1 cellular context compared by ENCODE assay signal in the genomic region with DNA sequence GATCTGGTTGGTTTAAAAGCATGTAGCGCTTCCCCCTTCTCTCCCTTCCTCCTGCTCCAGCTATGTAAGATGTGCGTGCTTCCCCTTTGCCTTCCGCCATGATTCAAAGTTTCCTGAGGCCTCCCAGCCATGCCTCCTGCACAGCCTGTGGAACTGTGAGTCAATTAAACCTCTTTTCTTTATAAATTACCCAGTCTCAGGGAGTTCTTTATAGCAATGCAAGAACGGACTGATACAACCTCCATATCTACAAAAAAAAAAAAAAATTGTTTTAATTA.
TF ChIP-seq lines count a peak whose summit lies in the region.

No MANE protein-coding gene starts in this region.

TF ChIP-seq in GM23338, 12 proteins besides CTCF, POLR2A, EP300 and RAD21 (continued from another document):
- TF ChIP-seq, protein P1, sequence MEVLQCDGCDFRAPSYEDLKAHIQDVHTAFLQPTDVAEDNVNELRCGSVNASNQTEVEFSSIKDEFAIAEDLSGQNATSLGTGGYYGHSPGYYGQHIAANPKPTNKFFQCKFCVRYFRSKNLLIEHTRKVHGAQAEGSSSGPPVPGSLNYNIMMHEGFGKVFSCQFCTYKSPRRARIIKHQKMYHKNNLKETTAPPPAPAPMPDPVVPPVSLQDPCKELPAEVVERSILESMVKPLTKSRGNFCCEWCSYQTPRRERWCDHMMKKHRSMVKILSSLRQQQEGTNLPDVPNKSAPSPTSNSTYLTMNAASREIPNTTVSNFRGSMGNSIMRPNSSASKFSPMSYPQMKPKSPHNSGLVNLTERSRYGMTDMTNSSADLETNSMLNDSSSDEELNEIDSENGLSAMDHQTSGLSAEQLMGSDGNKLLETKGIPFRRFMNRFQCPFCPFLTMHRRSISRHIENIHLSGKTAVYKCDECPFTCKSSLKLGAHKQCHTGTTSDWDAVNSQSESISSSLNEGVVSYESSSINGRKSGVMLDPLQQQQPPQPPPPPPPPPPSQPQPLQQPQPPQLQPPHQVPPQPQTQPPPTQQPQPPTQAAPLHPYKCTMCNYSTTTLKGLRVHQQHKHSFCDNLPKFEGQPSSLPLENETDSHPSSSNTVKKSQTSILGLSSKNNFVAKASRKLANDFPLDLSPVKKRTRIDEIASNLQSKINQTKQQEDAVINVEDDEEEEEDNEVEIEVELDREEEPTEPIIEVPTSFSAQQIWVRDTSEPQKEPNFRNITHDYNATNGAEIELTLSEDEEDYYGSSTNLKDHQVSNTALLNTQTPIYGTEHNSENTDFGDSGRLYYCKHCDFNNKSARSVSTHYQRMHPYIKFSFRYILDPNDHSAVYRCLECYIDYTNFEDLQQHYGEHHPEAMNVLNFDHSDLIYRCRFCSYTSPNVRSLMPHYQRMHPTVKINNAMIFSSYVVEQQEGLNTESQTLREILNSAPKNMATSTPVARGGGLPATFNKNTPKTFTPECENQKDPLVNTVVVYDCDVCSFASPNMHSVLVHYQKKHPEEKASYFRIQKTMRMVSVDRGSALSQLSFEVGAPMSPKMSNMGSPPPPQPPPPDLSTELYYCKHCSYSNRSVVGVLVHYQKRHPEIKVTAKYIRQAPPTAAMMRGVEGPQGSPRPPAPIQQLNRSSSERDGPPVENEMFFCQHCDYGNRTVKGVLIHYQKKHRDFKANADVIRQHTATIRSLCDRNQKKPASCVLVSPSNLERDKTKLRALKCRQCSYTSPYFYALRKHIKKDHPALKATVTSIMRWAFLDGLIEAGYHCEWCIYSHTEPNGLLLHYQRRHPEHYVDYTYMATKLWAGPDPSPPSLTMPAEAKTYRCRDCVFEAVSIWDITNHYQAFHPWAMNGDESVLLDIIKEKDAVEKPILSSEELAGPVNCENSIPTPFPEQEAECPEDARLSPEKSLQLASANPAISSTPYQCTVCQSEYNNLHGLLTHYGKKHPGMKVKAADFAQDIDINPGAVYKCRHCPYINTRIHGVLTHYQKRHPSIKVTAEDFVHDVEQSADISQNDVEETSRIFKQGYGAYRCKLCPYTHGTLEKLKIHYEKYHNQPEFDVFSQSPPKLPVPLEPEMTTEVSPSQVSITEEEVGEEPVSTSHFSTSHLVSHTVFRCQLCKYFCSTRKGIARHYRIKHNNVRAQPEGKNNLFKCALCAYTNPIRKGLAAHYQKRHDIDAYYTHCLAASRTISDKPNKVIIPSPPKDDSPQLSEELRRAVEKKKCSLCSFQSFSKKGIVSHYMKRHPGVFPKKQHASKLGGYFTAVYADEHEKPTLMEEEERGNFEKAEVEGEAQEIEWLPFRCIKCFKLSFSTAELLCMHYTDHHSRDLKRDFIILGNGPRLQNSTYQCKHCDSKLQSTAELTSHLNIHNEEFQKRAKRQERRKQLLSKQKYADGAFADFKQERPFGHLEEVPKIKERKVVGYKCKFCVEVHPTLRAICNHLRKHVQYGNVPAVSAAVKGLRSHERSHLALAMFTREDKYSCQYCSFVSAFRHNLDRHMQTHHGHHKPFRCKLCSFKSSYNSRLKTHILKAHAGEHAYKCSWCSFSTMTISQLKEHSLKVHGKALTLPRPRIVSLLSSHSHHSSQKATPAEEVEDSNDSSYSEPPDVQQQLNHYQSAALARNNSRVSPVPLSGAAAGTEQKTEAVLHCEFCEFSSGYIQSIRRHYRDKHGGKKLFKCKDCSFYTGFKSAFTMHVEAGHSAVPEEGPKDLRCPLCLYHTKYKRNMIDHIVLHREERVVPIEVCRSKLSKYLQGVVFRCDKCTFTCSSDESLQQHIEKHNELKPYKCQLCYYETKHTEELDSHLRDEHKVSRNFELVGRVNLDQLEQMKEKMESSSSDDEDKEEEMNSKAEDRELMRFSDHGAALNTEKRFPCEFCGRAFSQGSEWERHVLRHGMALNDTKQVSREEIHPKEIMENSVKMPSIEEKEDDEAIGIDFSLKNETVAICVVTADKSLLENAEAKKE (CRISPR knock-in tag; IDR thresholded peaks at IDR 0.05): no peak
